In the genomic region with DNA sequence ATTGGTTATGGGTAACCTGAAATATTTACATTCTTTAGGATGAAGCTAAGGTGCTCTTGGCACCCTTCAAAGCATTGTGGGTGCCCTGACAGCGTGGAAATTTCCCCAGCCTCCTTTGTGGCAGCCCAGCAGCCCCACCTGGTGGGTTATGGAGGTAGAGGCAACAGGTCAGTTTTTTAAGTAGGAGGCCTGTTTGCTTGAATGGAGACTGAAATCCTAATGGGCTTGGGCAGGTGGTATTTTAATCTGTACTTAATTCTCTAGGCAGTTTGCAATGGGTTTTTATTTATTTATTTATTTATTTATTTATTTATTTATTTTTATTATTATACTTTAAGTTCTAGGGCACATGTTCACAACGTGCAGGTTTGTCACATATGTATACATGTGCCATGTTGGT, we compare ENCODE assay signal across 8 cellular contexts.
DNase-seq lines count a peak whose midpoint lies in the region; FAIRE-seq and TF ChIP-seq lines count a peak whose summit lies in the region.

No MANE protein-coding gene starts in this region.

- H2BK15ac ChIP-seq in neuronal stem cell (ENCODE audit: low read length) = no peak overlapping the region

- TF ChIP-seq CTCF in GM06990 (IDR thresholded peaks at IDR 0.05; ENCODE audit: insufficient read depth, low read length, poor library complexity, severe bottlenecking) (peak; percentile 82), HFF-Myc (IDR thresholded peaks at IDR 0.05; ENCODE audit: low read depth, low read length, missing control alignments) (peak; percentile 70), OCI-LY1 (IDR thresholded peaks at IDR 0.05; ENCODE audit: low read length) (peak; percentile 68), fibroblast of pulmonary artery (IDR thresholded peaks at IDR 0.05; ENCODE audit: low read length, missing control alignments) (peak; percentile 71)

- H3K4me2 ChIP-seq in OCI-LY1 (ENCODE audit: low read length) (no peak overlapping the region), neuronal stem cell (ENCODE audit: insufficient read depth, low read length, poor library complexity, severe bottlenecking) (no peak overlapping the region)

- no peak overlapping the region for H4K8ac ChIP-seq in neuronal stem cell (ENCODE audit: low read depth, low read length)

- H3K4me3 ChIP-seq in GM06990 (replicated peaks; ENCODE audit: low read depth, low read length) (no peak overlapping the region), HFF-Myc (replicated peaks; ENCODE audit: low read depth, low read length) (no peak overlapping the region), OCI-LY1 (ENCODE audit: low read depth, low read length, poor library complexity, severe bottlenecking) (no peak overlapping the region), fibroblast of pulmonary artery (replicated peaks; ENCODE audit: low read depth, low read length) (no peak overlapping the region), small intestine (ENCODE audit: low read depth in 1 of 2, low read length in 2 of 2) (no peak overlapping the region), neuronal stem cell (ENCODE audit: low read length in 2 of 2) (no peak overlapping the region)

- no peaks in the 10 kb centered on the region for H3K4me1 ChIP-seq in OCI-LY1 (ENCODE audit: insufficient read depth, low read length, severe bottlenecking)
- no peaks in the 10 kb centered on the region for H3K4me1 ChIP-seq in small intestine (ENCODE audit: control insufficient read depth in 2 of 2, insufficient read depth in 1 of 2, low read depth in 1 of 2, low read length in 1 of 2)
- H3K4me1 ChIP-seq in neuronal stem cell (ENCODE audit: control insufficient read depth in 2 of 2, insufficient read depth in 1 of 2, low read depth in 1 of 2, low read length in 2 of 2) = no peaks in the 10 kb centered on the region

- H3K18ac ChIP-seq in neuronal stem cell (ENCODE audit: low read length) = no peak overlapping the region

- H3K9me3 ChIP-seq in OCI-LY1 (ENCODE audit: low read length) (no peaks in the 10 kb centered on the region), small intestine (ENCODE audit: control insufficient read depth, low read depth) (no peaks in the 10 kb centered on the region), neuronal stem cell (replicated peaks in 1 of 2; ENCODE audit: control insufficient read depth in 2 of 2, insufficient read depth in 1 of 2, low read depth in 1 of 2, low read length in 2 of 2) (peaks cover 0 to 2% of the 10 kb centered on the region in 2 donors)

- H3K4ac ChIP-seq in neuronal stem cell (ENCODE audit: low read length) = no peak overlapping the region

- no peaks in the 10 kb centered on the region for H3K79me2 ChIP-seq in OCI-LY1 (ENCODE audit: insufficient read depth, low read length)

- H4K20me1 ChIP-seq in OCI-LY1 (ENCODE audit: insufficient read depth, low read length) = no peaks in the 10 kb centered on the region

- H3K27me3 ChIP-seq in GM06990 (replicated peaks; ENCODE audit: control insufficient read depth, insufficient read depth, low read length) (no peaks in the 10 kb centered on the region), OCI-LY1 (ENCODE audit: insufficient read depth, low read length) (no peaks in the 10 kb centered on the region), small intestine (ENCODE audit: control insufficient read depth in 2 of 2, insufficient read depth in 2 of 2, low read length in 2 of 2) (no peaks in the 10 kb centered on the region), neuronal stem cell (ENCODE audit: control insufficient read depth in 3 of 3, insufficient read depth in 3 of 3, low read depth in 1 of 3, low read length in 3 of 3) (no peaks in the 10 kb centered on the region)

- no peak overlapping the region for H3K23ac ChIP-seq in neuronal stem cell (ENCODE audit: low read depth, low read length, poor library complexity)

- no peak overlapping the region for H2AK5ac ChIP-seq in neuronal stem cell (ENCODE audit: low read depth, low read length)

- no peak overlapping the region for H2BK120ac ChIP-seq in neuronal stem cell (ENCODE audit: low read depth, low read length)

- no peak for DNase-seq in GM06990 (ENCODE audit: extremely low read depth, insufficient read length)
- DNase-seq in HFF-Myc (ENCODE audit: extremely low read depth, low read depth) = no peak
- peak; percentile 31 for DNase-seq in activated T-cell treated with anti-CD3 and anti-CD28 coated beads for 4 hours
- peak; percentile 63 for DNase-seq in fibroblast of pulmonary artery (ENCODE audit: low read depth)
- DNase-seq in small intestine = peak; percentile 76
- no peak for DNase-seq in neuronal stem cell (ENCODE audit: low spot score)
- DNase-seq in hippocampal formation (lab: John Stamatoyannopoulos, UW) = no peak

- H2BK5ac ChIP-seq in neuronal stem cell (ENCODE audit: low read length) = no peak overlapping the region

- no peak overlapping the region for H3K14ac ChIP-seq in neuronal stem cell (ENCODE audit: low read length)

- no peaks in the 10 kb centered on the region for H3K36me3 ChIP-seq in GM06990 (ENCODE audit: control insufficient read depth, insufficient read depth, low read length)
- H3K36me3 ChIP-seq in OCI-LY1 (ENCODE audit: insufficient read depth, low read length) = no peaks in the 10 kb centered on the region
- H3K36me3 ChIP-seq in small intestine (ENCODE audit: control insufficient read depth in 2 of 2, insufficient read depth in 2 of 2, low read length in 2 of 2) = no peaks in the 10 kb centered on the region
- H3K36me3 ChIP-seq in neuronal stem cell (replicated peaks in 1 of 2; ENCODE audit: control insufficient read depth in 2 of 2, insufficient read depth in 2 of 2, low read length in 2 of 2) = no peaks in the 10 kb centered on the region

- H3K9me2 ChIP-seq in OCI-LY1 (ENCODE audit: low read depth, low read length) = no peaks in the 10 kb centered on the region

- H3F3A ChIP-seq in OCI-LY1 (ENCODE audit: insufficient read depth, low read length) = no peaks in the 10 kb centered on the region

- no peaks in the 10 kb centered on the region for H3K79me1 ChIP-seq in neuronal stem cell (ENCODE audit: low read depth, low read length)

- H2AFZ ChIP-seq in OCI-LY1 (ENCODE audit: low read length) (no peak overlapping the region), neuronal stem cell (ENCODE audit: low read length) (no peak overlapping the region)

- WGBS in small intestine, 3 donors = 33 to 56% (median 35%) methylated on average over 2 of the region's 2 CpGs
- WGBS in neuronal stem cell (ENCODE audit: extremely low coverage in 2 of 2, insufficient read length in 2 of 2, insufficient replicate concordance in 1 of 2), 2 donors = no CpG with 5 or more reads among the region's 2 CpGs

- no peak for FAIRE-seq in small intestine (lab: Jason Lieb, UNC)

- H4K91ac ChIP-seq in neuronal stem cell (ENCODE audit: low read depth, low read length, poor library complexity) = no peak overlapping the region

- H3K9ac ChIP-seq in OCI-LY1 (ENCODE audit: low read length) = no peak overlapping the region
- H3K9ac ChIP-seq in neuronal stem cell (ENCODE audit: low read depth, low read length, poor library complexity) = no peak overlapping the region

- H2BK12ac ChIP-seq in neuronal stem cell (ENCODE audit: low read length) = no peak overlapping the region

- H3K27ac ChIP-seq in OCI-LY1 (ENCODE audit: low read depth, low read length, poor library complexity, severe bottlenecking) = no peak overlapping the region
- H3K27ac ChIP-seq in small intestine (ENCODE audit: low read depth in 1 of 2, low read length in 1 of 2) = no peak overlapping the region
- H3K27ac ChIP-seq in neuronal stem cell (replicated peaks; ENCODE audit: low read length) = no peak overlapping the region

Comparison
In these comparisons a context has a peak if more than half of its experiments do, and no peak if none do; other contexts are left out.
1. DNase-seq: peak in activated T-cell treated with anti-CD3 and anti-CD28 coated beads for 4 hours (single experiment), fibroblast of pulmonary artery (single experiment) and small intestine (single experiment); none in GM06990 (single experiment), HFF-Myc (single experiment), neuronal stem cell (single experiment) and hippocampal formation (0 of 2).
2. Peak in every context shown above with its lines, with median percentiles within 50 percentile points of each other: CTCF ChIP-seq.